Comparison of ENCODE assay signal across 8 cellular contexts in genomic region chr3:142929109-142929508, GRCh38. TPM values are rescaled to one million over a fixed set of nuclear protein-coding genes. Genes with fewer than 3 reads are reported as not detected.
A peak's percentile ranks its signal among the peaks of the same experiment; 100 is the strongest.
DNase-seq lines count a peak whose midpoint lies in the region; ATAC-seq and TF ChIP-seq lines count a peak whose summit lies in the region.

No MANE protein-coding gene starts in this region.

- TF ChIP-seq POLR2A in erythroblast (IDR thresholded peaks at IDR 0.05; ENCODE audit: low read length) (no peak), gastrocnemius medialis (IDR thresholded peaks at IDR 0.05) (no peak)

- peak; percentile 72 for TF ChIP-seq CTCF in LNCAP (IDR thresholded peaks at IDR 0.05)
- TF ChIP-seq CTCF in gastrocnemius medialis (IDR thresholded peaks at IDR 0.05 in 4 of 5, conservative IDR thresholded peaks at IDR 0.05 in 1 of 5): peak; percentile 40 to 72 (median 63)

- H3K27ac ChIP-seq in gastrocnemius medialis: no peak overlapping the region

- H3K9me3 ChIP-seq in gastrocnemius medialis: no peaks in the 10 kb centered on the region

- intact Hi-C loops in gastrocnemius medialis (cut with DNase I; ENCODE audit: low total_unique reads): loop anchor here (1.0 kb wide), 2 partner anchors 58 to 65 kb away; no protein-coding TSS in a partner anchor

- in situ Hi-C loops in ACHN (cut with HindIII; ENCODE audit: low pct_ligation_motif_present, low pct_unique_long_range_greater_than_20kb, low sequenced_read_pairs): no loop called here
- in situ Hi-C loops in gastrocnemius medialis (cut with MboI; ENCODE audit: low sequenced_read_pairs in 4 of 4): loop anchor here in 1 of 4 donors (10.0 kb wide), 1 partner anchor 66 kb away; no protein-coding TSS in a partner anchor

- no peaks in the 10 kb centered on the region for H3K36me3 ChIP-seq in gastrocnemius medialis

- H3K4me3 ChIP-seq in gastrocnemius medialis: no peak overlapping the region

- ATAC-seq in GM18502 (IDR thresholded peaks at IDR 0.05; ENCODE audit: poor library complexity, unreplicated experiment) (peak; percentile 68), gastrocnemius medialis (peak; percentile 81 to 87), GM21367 (IDR thresholded peaks at IDR 0.05; ENCODE audit: unreplicated experiment) (no peak)

- H3K27me3 ChIP-seq in gastrocnemius medialis: no peaks in the 10 kb centered on the region

- H3K4me1 ChIP-seq in gastrocnemius medialis: no peaks in the 10 kb centered on the region

- DNase-seq in ACHN (peak; percentile 72), SW 1271 (lab: John Stamatoyannopoulos, UW) (peak; percentile 9 to 39), erythroblast (lab: John Stamatoyannopoulos, UW) (peak; percentile 91 to 92), gastrocnemius medialis (peak; percentile 24 to 58), ureter (ENCODE audit: low spot score) (no peak)

RNA-seq across cellular contexts. Expression of gene PAQR9, which starts 34.4 kb away (rescaled TPM):
- 1 to 10 TPM in 1 of 4 donors, under 1 TPM in 2, not detected in 1; 0.20 to 1.0 (median 0.27) TPM for total RNA-seq in gastrocnemius medialis
- not detected for total RNA-seq in ureter

RNA-seq across cellular contexts. Expression of gene PCOLCE2, which starts 40.2 kb away (rescaled TPM):
- total RNA-seq in gastrocnemius medialis: 10 to 100 TPM in 1 of 4 donors, 1 to 10 TPM in 3; 2.5 to 17.2 (median 4.0) TPM
- total RNA-seq in ureter: 14.3 TPM
